ENCODE assay signal across 32 cellular contexts in genomic region chr4:73904491-73904890, GRCh38. TPM values are rescaled to one million over a fixed set of nuclear protein-coding genes. Genes with fewer than 3 reads are reported as not detected.
DNase-seq lines count a peak whose midpoint lies in the region; ATAC-seq and TF ChIP-seq lines count a peak whose summit lies in the region.
"Had no signal": no experiment of that assay in that cellular context is flagged by ENCODE, and none has a peak within 500 bp of the region (broad histone marks: within the 10 kb centered on the region; RNA-seq: fewer than 3 reads in every experiment).

No MANE protein-coding gene starts in this region.

- intact Hi-C loops in left ventricle myocardium superior (cut with micrococcal nuclease), result no loop called here
- intact Hi-C loops in activated T-helper 2 cell treated with anti-CD3 and anti-CD28 coated beads, Interferon-gamma antibody, Interleukin-2, Interleukin-4, amounts not matched to agents 10 μg/mL and 5 μg/mL and 100 μg/mL, durations not matched to agents 14 hours and 24 hours and 36 hours (cut with micrococcal nuclease), result no loop called here

- H3K27me3 Mint-ChIP-seq in activated T-helper 2 cell treated with anti-CD3 and anti-CD28 coated beads, Interferon-gamma antibody, Interleukin-2, Interleukin-4, amounts not matched to agents 10 μg/mL and 5 μg/mL and 100 μg/mL, durations not matched to agents 14 hours and 24 hours and 36 hours (ENCODE audit: low read depth), result no peaks in the 10 kb centered on the region
- H3K27me3 Mint-ChIP-seq: activated CD4-positive, alpha-beta T cell treated with anti-CD3 and anti-CD28 coated beads for 36 hours; T-helper 17 cell had no signal

- H3K4me3 Mint-ChIP-seq in activated T-helper 2 cell treated with anti-CD3 and anti-CD28 coated beads, Interferon-gamma antibody, Interleukin-2, Interleukin-4, amounts not matched to agents 10 μg/mL and 5 μg/mL and 100 μg/mL, durations not matched to agents 14 hours and 24 hours and 36 hours (ENCODE audit: low read depth), result no peak overlapping the region
- H3K4me3 Mint-ChIP-seq: activated CD4-positive, alpha-beta T cell treated with anti-CD3 and anti-CD28 coated beads for 36 hours; CD14-positive monocyte; naive B cell; stimulated activated naive B cell treated with anti-CD40 and anti-IgM and Interleukin-4, amounts not matched to agents 10 μg/mL and 1 μg/mL and 100 μg/mL, for 72 hours; T-helper 17 cell had no signal

- ATAC-seq in left ventricle myocardium superior, result peak; percentile 83
- ATAC-seq: activated CD4-positive, alpha-beta T cell treated with anti-CD3 and anti-CD28 coated beads for 36 hours; HepG2; left colon; stimulated activated naive B cell treated with anti-CD40 and anti-IgM and Interleukin-4, amounts not matched to agents 10 μg/mL and 1 μg/mL and 100 μg/mL, for 72 hours; T-helper 17 cell had no signal

- no peak overlapping the region for H2AFZ ChIP-seq in Karpas-422 (ENCODE audit: low read length)

- TF ChIP-seq CTCF in AG09309 (IDR thresholded peaks at IDR 0.05; ENCODE audit: control insufficient read depth, insufficient read depth, low read depth, low read length, missing control alignments), result no peak
- TF ChIP-seq CTCF in choroid plexus epithelial cell (conservative IDR thresholded peaks at IDR 0.05; ENCODE audit: low read depth, low read length), result no peak

- no peak overlapping the region for H3K27ac Mint-ChIP-seq in activated T-helper 2 cell treated with anti-CD3 and anti-CD28 coated beads, Interferon-gamma antibody, Interleukin-2, Interleukin-4, amounts not matched to agents 10 μg/mL and 5 μg/mL and 100 μg/mL, durations not matched to agents 14 hours and 24 hours and 36 hours
- H3K27ac Mint-ChIP-seq: activated CD4-positive, alpha-beta T cell treated with anti-CD3 and anti-CD28 coated beads for 36 hours; naive B cell; stimulated activated naive B cell treated with anti-CD40 and anti-IgM and Interleukin-4, amounts not matched to agents 10 μg/mL and 1 μg/mL and 100 μg/mL, for 72 hours; T-helper 17 cell had no signal

- H3K4me3 ChIP-seq in AG09309 (ENCODE audit: control insufficient read depth, low read depth, low read length) (no peak overlapping the region), choroid plexus epithelial cell (ENCODE audit: low read depth, low read length) (no peak overlapping the region), Karpas-422 (ENCODE audit: low read length) (no peak overlapping the region)
- H3K4me3 ChIP-seq: adrenal gland, breast epithelium, Peyer's patch, testis had no signal

- no peak overlapping the region for H3K4me2 ChIP-seq in Karpas-422 (ENCODE audit: low read depth, low read length, poor library complexity, severe bottlenecking)

- H3K4me1 Mint-ChIP-seq in activated T-helper 2 cell treated with anti-CD3 and anti-CD28 coated beads, Interferon-gamma antibody, Interleukin-2, Interleukin-4, amounts not matched to agents 10 μg/mL and 5 μg/mL and 100 μg/mL, durations not matched to agents 14 hours and 24 hours and 36 hours (ENCODE audit: low read depth), result no peaks in the 10 kb centered on the region
- H3K4me1 Mint-ChIP-seq: activated CD4-positive, alpha-beta T cell treated with anti-CD3 and anti-CD28 coated beads for 36 hours; naive B cell; stimulated activated naive B cell treated with anti-CD40 and anti-IgM and Interleukin-4, amounts not matched to agents 10 μg/mL and 1 μg/mL and 100 μg/mL, for 72 hours; T-helper 17 cell had no signal

- no peaks in the 10 kb centered on the region for H3K9me3 Mint-ChIP-seq in activated T-helper 2 cell treated with anti-CD3 and anti-CD28 coated beads, Interferon-gamma antibody, Interleukin-2, Interleukin-4, amounts not matched to agents 10 μg/mL and 5 μg/mL and 100 μg/mL, durations not matched to agents 14 hours and 24 hours and 36 hours

- no peaks in the 10 kb centered on the region for H4K20me1 ChIP-seq in Karpas-422 (ENCODE audit: insufficient read depth, low read depth, low read length)

- no peaks in the 10 kb centered on the region for H3K4me1 ChIP-seq in Karpas-422 (ENCODE audit: low read length)
- H3K4me1 ChIP-seq: adrenal gland, breast epithelium, Peyer's patch, testis had no signal

- no peaks in the 10 kb centered on the region for H3K36me3 Mint-ChIP-seq in activated T-helper 2 cell treated with anti-CD3 and anti-CD28 coated beads, Interferon-gamma antibody, Interleukin-2, Interleukin-4, amounts not matched to agents 10 μg/mL and 5 μg/mL and 100 μg/mL, durations not matched to agents 14 hours and 24 hours and 36 hours (ENCODE audit: low read depth)
- H3K36me3 Mint-ChIP-seq: CD14-positive monocyte; naive B cell; stimulated activated naive B cell treated with anti-CD40 and anti-IgM and Interleukin-4, amounts not matched to agents 10 μg/mL and 1 μg/mL and 100 μg/mL, for 72 hours had no signal

- no peak overlapping the region for H3K27ac ChIP-seq in Karpas-422 (ENCODE audit: low read length)
- H3K27ac ChIP-seq: adrenal gland, breast epithelium, Peyer's patch, testis had no signal

- no peaks in the 10 kb centered on the region for H3K27me3 ChIP-seq in Karpas-422 (ENCODE audit: low read length)
- H3K27me3 ChIP-seq: adrenal gland, breast epithelium, Peyer's patch, testis had no signal

- H3K36me3 ChIP-seq in Karpas-422 (ENCODE audit: insufficient read depth, low read length), result no peaks in the 10 kb centered on the region
- H3K36me3 ChIP-seq: adrenal gland, breast epithelium, Peyer's patch had no signal

- H3K9me2 ChIP-seq in Karpas-422 (replicated peaks; ENCODE audit: insufficient read depth, low read length), result no peaks in the 10 kb centered on the region

- no peaks in the 10 kb centered on the region for H3K79me2 ChIP-seq in Karpas-422 (ENCODE audit: low read length)

- peak; percentile 50 for DNase-seq in AG09309 (ENCODE audit: low read depth)
- peak; percentile 9 for DNase-seq in MV-4-11 (lab: John Stamatoyannopoulos, UW)
- DNase-seq in choroid plexus epithelial cell (ENCODE audit: low read depth), result peak; percentile 88
- no peak for DNase-seq in left ventricle myocardium superior
- DNase-seq in Karpas-422, result no peak
- DNase-seq in cerebellar nuclear complex (lab: John Stamatoyannopoulos, UW), result no peak
- no peak for DNase-seq in HuH-7 (ENCODE audit: low spot score)
- DNase-seq in activated T-helper 2 cell treated with anti-CD3 and anti-CD28 coated beads, Interferon-gamma antibody, Interleukin-2, Interleukin-4, amounts not matched to agents 10 μg/mL and 5 μg/mL and 100 μg/mL, durations not matched to agents 14 hours and 24 hours and 36 hours (ENCODE audit: low spot score), result no peak
- DNase-seq: activated CD4-positive, alpha-beta T cell treated with anti-CD3 and anti-CD28 coated beads for 36 hours; activated CD8-positive, alpha-beta memory T cell treated with anti-CD3 and anti-CD28 coated beads for 24 hours; activated gamma-delta T cell treated with Interleukin-2 at 50 U/mL for 16 hours; activated T-cell treated with anti-CD3 and anti-CD28 coated beads, Interleukin-2, amount 50 U/mL, for 1 hour; Calu3; left colon; naive B cell; NCI-H146; NCI-H2171; NCI-H526; nucleus accumbens; Peyer's patch; retina; stimulated activated CD4-positive, alpha-beta T cell treated with anti-CD3 and anti-CD28 coated beads, Interleukin-4, amount 100 ng/mL, for 24 hours; stimulated activated naive B cell treated with anti-CD40 and anti-IgM and Interleukin-4, amounts not matched to agents 10 μg/mL and 1 μg/mL and 100 μg/mL, for 72 hours; T-helper 17 cell; testis had no signal

- H3K9ac ChIP-seq in Karpas-422 (ENCODE audit: low read length), result no peak overlapping the region

- H3K9me3 ChIP-seq in Karpas-422 (ENCODE audit: low read length), result no peaks in the 10 kb centered on the region
- H3K9me3 ChIP-seq: adrenal gland, breast epithelium, Peyer's patch, testis had no signal

RNA-seq across cellular contexts. Expression of gene CXCL1, which starts 35.3 kb away (rescaled TPM):
- 3.0 TPM for total RNA-seq in left ventricle myocardium superior
- total RNA-seq in Karpas-422 (2014; rRNA removed; shearing (Covaris generic); ENCODE audit: low replicate concordance), result not detected in 2 replicates
- total RNA-seq in activated T-helper 2 cell treated with anti-CD3 and anti-CD28 coated beads, Interferon-gamma antibody, Interleukin-2, Interleukin-4, amounts not matched to agents 10 μg/mL and 5 μg/mL and 100 μg/mL, durations not matched to agents 14 hours and 24 hours and 36 hours, result not detected in 2 replicates
- total RNA-seq: activated CD4-positive, alpha-beta T cell treated with anti-CD3 and anti-CD28 coated beads for 36 hours had no signal

RNA-seq across cellular contexts. Expression of gene PF4V1, which starts 51.4 kb away (rescaled TPM):
- not detected for total RNA-seq in left ventricle myocardium superior
- not detected in 2 replicates for total RNA-seq in Karpas-422 (2014; rRNA removed; shearing (Covaris generic); ENCODE audit: low replicate concordance)
- not detected in 2 replicates for total RNA-seq in activated T-helper 2 cell treated with anti-CD3 and anti-CD28 coated beads, Interferon-gamma antibody, Interleukin-2, Interleukin-4, amounts not matched to agents 10 μg/mL and 5 μg/mL and 100 μg/mL, durations not matched to agents 14 hours and 24 hours and 36 hours
- total RNA-seq: A673; activated CD4-positive, alpha-beta T cell treated with anti-CD3 and anti-CD28 coated beads for 36 hours; adrenal gland; breast epithelium; Calu3; HepG2; left colon; mesenteric fat pad; Peyer's patch; SK-MEL-5; testis had no signal

Comparison
In these comparisons a context has a peak if more than half of its experiments do, and no peak if none do; other contexts are left out.
1. DNase-seq: peak in AG09309 (single experiment), MV-4-11 (single experiment) and choroid plexus epithelial cell (single experiment); none in left ventricle myocardium superior (single experiment), Karpas-422 (single experiment), cerebellar nuclear complex (0 of 2), HuH-7 (single experiment) and activated T-helper 2 cell treated with anti-CD3 and anti-CD28 coated beads, Interferon-gamma antibody, Interleukin-2, Interleukin-4, amounts not matched to agents 10 μg/mL and 5 μg/mL and 100 μg/mL, durations not matched to agents 14 hours and 24 hours and 36 hours (single experiment).